Comparison of ENCODE assay signal across 32 cellular contexts in genomic region chr2:69629921-69630608, GRCh38. TPM values are rescaled to one million over a fixed set of nuclear protein-coding genes. Genes with fewer than 3 reads are reported as not detected.
DNase-seq lines count a peak whose midpoint lies in the region; ATAC-seq, FAIRE-seq and TF ChIP-seq lines count a peak whose summit lies in the region.
"Had no signal": no experiment of that assay in that cellular context is flagged by ENCODE, and none has a peak within 500 bp of the region (broad histone marks: within the 10 kb centered on the region; RNA-seq: fewer than 3 reads in every experiment).

No MANE protein-coding gene starts in this region.

- H3K36me3 ChIP-seq in CD4-positive, CD25-positive, alpha-beta regulatory T cell (ENCODE audit: control insufficient read depth, insufficient read depth, low read length) = peaks cover 11% of the 10 kb centered on the region
- no peaks in the 10 kb centered on the region for H3K36me3 ChIP-seq in Peyer's patch
- H3K36me3 ChIP-seq: breast epithelium, gastrocnemius medialis, lower lobe of right lung, upper lobe of right lung had no signal

- no peaks in the 10 kb centered on the region for H3K27me3 ChIP-seq in CD4-positive, CD25-positive, alpha-beta regulatory T cell (ENCODE audit: control insufficient read depth, insufficient read depth, low read length)
- no peaks in the 10 kb centered on the region for H3K27me3 ChIP-seq in Peyer's patch
- H3K27me3 ChIP-seq: breast epithelium, gastrocnemius medialis, hepatocyte, SJSA1, upper lobe of right lung had no signal

- peak overlapping the region; percentile 71 for H3K4me3 ChIP-seq in CD4-positive, CD25-positive, alpha-beta regulatory T cell (ENCODE audit: low read depth, low read length)
- no peak overlapping the region for H3K4me3 ChIP-seq in Peyer's patch
- H3K4me3 ChIP-seq: breast epithelium, gastrocnemius medialis, hepatocyte, lower lobe of right lung, psoas muscle, SJSA1, upper lobe of right lung had no signal

- no peak for FAIRE-seq in urothelium cell line (lab: Jason Lieb, UNC)
- FAIRE-seq: A204.1, GM19239 had no signal

- H3K4me1 Mint-ChIP-seq in activated CD4-positive, alpha-beta T cell treated with anti-CD3 and anti-CD28 coated beads, Interleukin-2, amount 10 ng/mL, durations not matched to agents 24 days and 14 days = peaks cover 27% of the 10 kb centered on the region
- H3K4me1 Mint-ChIP-seq in CD4-positive, CD25-positive, alpha-beta regulatory T cell = peaks cover 9 to 43% (median 21%) of the 10 kb centered on the region in 4 donors
- peaks cover 36 to 40% of the 10 kb centered on the region in 2 donors for H3K4me1 Mint-ChIP-seq in immature natural killer cell

- H3K9me3 Mint-ChIP-seq in activated CD4-positive, alpha-beta T cell treated with anti-CD3 and anti-CD28 coated beads, Interleukin-2, amount 10 ng/mL, durations not matched to agents 24 days and 14 days = no peaks in the 10 kb centered on the region
- H3K9me3 Mint-ChIP-seq in CD4-positive, CD25-positive, alpha-beta regulatory T cell = no peaks in the 10 kb centered on the region
- no peaks in the 10 kb centered on the region for H3K9me3 Mint-ChIP-seq in immature natural killer cell
- H3K9me3 Mint-ChIP-seq: HFFc6, naive B cell had no signal

- no peak for TF ChIP-seq POLR2A in Peyer's patch (IDR thresholded peaks at IDR 0.05)

- no peak for DNase-seq in activated CD4-positive, alpha-beta T cell treated with anti-CD3 and anti-CD28 coated beads, Interleukin-2, amount 10 ng/mL, durations not matched to agents 24 days and 14 days
- DNase-seq in activated CD4-positive, alpha-beta T cell treated with anti-CD3 and anti-CD28 coated beads for 48 hours = no peak
- no peak for DNase-seq in CD4-positive, CD25-positive, alpha-beta regulatory T cell
- DNase-seq in immature natural killer cell (no peak), NCI-H510A (lab: John Stamatoyannopoulos, UW) (no peak), Peyer's patch (no peak), urothelium cell line (ENCODE audit: low spot score) (no peak)
- DNase-seq: activated CD4-positive, alpha-beta T cell treated with anti-CD3 and anti-CD28 coated beads, Interleukin-2, amount 50 U/mL, for 4 hours; activated CD4-positive, CD25-positive, alpha-beta regulatory T cell; activated naive CD4-positive, alpha-beta T cell; anterior cingulate cortex; gastrocnemius medialis; GOT3; HFFc6; lower lobe of right lung; midbrain; naive B cell; NCI-H1105 treated with DMSO at 0.1 percent for 48 hours; NCI-H187 treated with DMSO at 0.1 percent for 48 hours; NCI-H2171; occipital lobe; psoas muscle; RPMI8226; stimulated activated CD4-positive, alpha-beta T cell treated with anti-CD3 and anti-CD28 coated beads, Interleukin-4, amount 100 ng/mL, for 4 hours; substantia nigra; upper lobe of right lung had no signal

- H3K4me1 ChIP-seq in CD4-positive, CD25-positive, alpha-beta regulatory T cell (ENCODE audit: control insufficient read depth, insufficient read depth, low read length, poor library complexity, severe bottlenecking) = peaks cover 71% of the 10 kb centered on the region
- peaks cover 0 to 23% (median 0%) of the 10 kb centered on the region in 4 donors for H3K4me1 ChIP-seq in Peyer's patch
- H3K4me1 ChIP-seq: breast epithelium had no signal

- H3K4me3 Mint-ChIP-seq in activated CD4-positive, alpha-beta T cell treated with anti-CD3 and anti-CD28 coated beads, Interleukin-2, amount 10 ng/mL, durations not matched to agents 24 days and 14 days = peak overlapping the region; percentile 22
- H3K4me3 Mint-ChIP-seq in CD4-positive, CD25-positive, alpha-beta regulatory T cell = peak overlapping the region in 3 of 4 donors; percentile 28 to 48 (median 39)
- H3K4me3 Mint-ChIP-seq in immature natural killer cell = peak overlapping the region in 1 of 5 donors; percentile 39
- H3K4me3 Mint-ChIP-seq: HFFc6, naive B cell had no signal

- no peak for ATAC-seq in CD4-positive, CD25-positive, alpha-beta regulatory T cell (ENCODE audit: low read depth in 2 of 2)
- ATAC-seq: gastrocnemius medialis, lower lobe of right lung, psoas muscle, upper lobe of right lung had no signal

- TF ChIP-seq CTCF in VCaP (conservative IDR thresholded peaks at IDR 0.05) (no peak), Peyer's patch (IDR thresholded peaks at IDR 0.05) (no peak)

- H3K27ac ChIP-seq in CD4-positive, CD25-positive, alpha-beta regulatory T cell (ENCODE audit: insufficient read depth, low read length, poor library complexity, severe bottlenecking) = no peak overlapping the region
- H3K27ac ChIP-seq in VCaP = peak overlapping the region; percentile 30; the same call in 1 of the 2 replicates
- H3K27ac ChIP-seq in Peyer's patch = no peak overlapping the region
- H3K27ac ChIP-seq: breast epithelium, hepatocyte, lower lobe of right lung, psoas muscle, SJSA1, upper lobe of right lung had no signal

- H3K9me3 ChIP-seq in CD4-positive, CD25-positive, alpha-beta regulatory T cell (ENCODE audit: control insufficient read depth in 2 of 2, low read length in 2 of 2) = no peaks in the 10 kb centered on the region
- no peaks in the 10 kb centered on the region for H3K9me3 ChIP-seq in Peyer's patch
- H3K9me3 ChIP-seq: breast epithelium, gastrocnemius medialis, lower lobe of right lung, psoas muscle, SJSA1, upper lobe of right lung had no signal

- H3K27ac Mint-ChIP-seq in activated CD4-positive, alpha-beta T cell treated with anti-CD3 and anti-CD28 coated beads, Interleukin-2, amount 10 ng/mL, durations not matched to agents 24 days and 14 days = peak overlapping the region; percentile 58
- peak overlapping the region; percentile 67 to 83 (median 81) for H3K27ac Mint-ChIP-seq in CD4-positive, CD25-positive, alpha-beta regulatory T cell
- peak overlapping the region in 4 of 6 donors; percentile 54 to 73 (median 62) for H3K27ac Mint-ChIP-seq in immature natural killer cell
- H3K27ac Mint-ChIP-seq: HFFc6 had no signal

- intact Hi-C loops in activated CD4-positive, alpha-beta T cell treated with anti-CD3 and anti-CD28 coated beads, Interleukin-2, amount 10 ng/mL, durations not matched to agents 24 days and 14 days (cut with micrococcal nuclease) = loop anchor here (5.0 kb wide), 3 partner anchors 48 to 193 kb away; partner anchors contain the start of gene NFU1

- H3K27me3 Mint-ChIP-seq in activated CD4-positive, alpha-beta T cell treated with anti-CD3 and anti-CD28 coated beads, Interleukin-2, amount 10 ng/mL, durations not matched to agents 24 days and 14 days = no peaks in the 10 kb centered on the region
- no peaks in the 10 kb centered on the region for H3K27me3 Mint-ChIP-seq in CD4-positive, CD25-positive, alpha-beta regulatory T cell
- H3K27me3 Mint-ChIP-seq in immature natural killer cell (ENCODE audit: low read depth in 3 of 3) = no peaks in the 10 kb centered on the region

- H3K36me3 Mint-ChIP-seq in activated CD4-positive, alpha-beta T cell treated with anti-CD3 and anti-CD28 coated beads, Interleukin-2, amount 10 ng/mL, durations not matched to agents 24 days and 14 days (ENCODE audit: low read depth) = peaks cover 26% of the 10 kb centered on the region
- H3K36me3 Mint-ChIP-seq in CD4-positive, CD25-positive, alpha-beta regulatory T cell = peaks cover 9% of the 10 kb centered on the region
- H3K36me3 Mint-ChIP-seq in immature natural killer cell = no peaks in the 10 kb centered on the region
- H3K36me3 Mint-ChIP-seq: naive B cell had no signal

RNA-seq across cellular contexts. Expression of gene AAK1, which starts 13.5 kb away (rescaled TPM):
- 81.7 and 86.0 TPM in 2 replicates for total RNA-seq in activated CD4-positive, alpha-beta T cell treated with anti-CD3 and anti-CD28 coated beads, Interleukin-2, amount 10 ng/mL, durations not matched to agents 24 days and 14 days
- 258 TPM for total RNA-seq in CD4-positive, CD25-positive, alpha-beta regulatory T cell
- 10 to 100 TPM; 70.7 to 99.5 (median 72.4) TPM for polyA plus RNA-seq in CD4-positive, CD25-positive, alpha-beta regulatory T cell
- polyA plus RNA-seq in immature natural killer cell = 100 to 1,000 TPM in 1 of 3 donors, 10 to 100 TPM in 2; 23.1 to 121 (median 38.2) TPM
- 10 to 100 TPM; 44.3 to 85.0 (median 60.3) TPM for total RNA-seq in Peyer's patch
